Comparison of ENCODE assay signal across 8 cellular contexts in genomic region chr17:72726936-72727335, GRCh38.
A peak's percentile ranks its signal among the peaks of the same experiment; 100 is the strongest.
DNase-seq lines count a peak whose midpoint lies in the region; ATAC-seq, FAIRE-seq and TF ChIP-seq lines count a peak whose summit lies in the region.

No MANE protein-coding gene starts in this region.

- peaks cover 5% of the 10 kb centered on the region for H3K36me3 ChIP-seq in neutrophil

- peak; percentile 77 for DNase-seq in GM13977 (ENCODE audit: low spot score)
- peak; percentile 79 to 80 for DNase-seq in Kasumi-1 (lab: John Stamatoyannopoulos, UW)
- DNase-seq in activated T-cell treated with anti-CD3 and anti-CD28 coated beads for 24 hours (ENCODE audit: low read depth) = peak; percentile 11
- DNase-seq in NCI-H128 (lab: John Stamatoyannopoulos, UW; ENCODE audit: unreplicated experiment) = no peak
- no peak for DNase-seq in D721Med (ENCODE audit: insufficient read length, low spot score)
- DNase-seq in foreskin fibroblast = no peak

- no peaks in the 10 kb centered on the region for H3K27me3 ChIP-seq in neutrophil

- peak overlapping the region; percentile 82 for H3K27ac ChIP-seq in neutrophil

- H3K9me3 ChIP-seq in neutrophil = no peaks in the 10 kb centered on the region

- in situ Hi-C loops in GM13977 (cut with MboI; ENCODE audit: low pct_unique_long_range_greater_than_20kb, low sequenced_read_pairs, unreplicated experiment) = loop anchor here (10.0 to 25.0 kb wide), 2 partner anchors 460 to 638 kb away; partner anchors contain the start of gene COG1

- H3K4me1 ChIP-seq in neutrophil (ENCODE audit: control insufficient read depth in 1 of 2, insufficient read depth in 1 of 2, low read depth in 1 of 2, low read length in 1 of 2) = peaks cover 15 to 23% of the 10 kb centered on the region in 2 experiments

- H3K4me3 ChIP-seq in neutrophil (ENCODE audit: low read depth in 1 of 2, low read length in 1 of 2) (peak overlapping the region; percentile 2 to 37), foreskin fibroblast (ENCODE audit: low read depth in 1 of 2, low read length in 2 of 2) (no peak overlapping the region)

- FAIRE-seq in D721Med (lab: Jason Lieb, UNC) = no peak

- peak; percentile 87 for ATAC-seq in GM21717 (IDR thresholded peaks at IDR 0.05; ENCODE audit: unreplicated experiment)

- TF ChIP-seq CTCF in GM13977 (IDR thresholded peaks at IDR 0.05; ENCODE audit: extremely low read depth, insufficient read depth, missing control alignments) (peak; percentile 19), neutrophil (IDR thresholded peaks at IDR 0.05) (peak; percentile 34), D721Med (IDR thresholded peaks at IDR 0.05; ENCODE audit: insufficient read depth, missing control alignments) (no peak), foreskin fibroblast (IDR thresholded peaks at IDR 0.05; ENCODE audit: low read depth, low read length) (no peak)

Comparison
In these comparisons a context has a peak if more than half of its experiments do, and no peak if none do; other contexts are left out.
1. DNase-seq: peak in GM13977 (single experiment), Kasumi-1 (2 of 2) and activated T-cell treated with anti-CD3 and anti-CD28 coated beads for 24 hours (single experiment); none in NCI-H128 (single experiment), D721Med (single experiment) and foreskin fibroblast (0 of 2).
2. CTCF ChIP-seq: peak in GM13977 (single experiment) and neutrophil (single experiment); none in D721Med (single experiment) and foreskin fibroblast (single experiment).
3. H3K4me3 ChIP-seq: peak in neutrophil (2 of 2); none in foreskin fibroblast (0 of 2).